In genomic region chr3:48556796-48557626, GRCh38 we compare ENCODE assay signal across 1 cellular context.
A peak's percentile ranks its signal among the peaks of the same experiment; 100 is the strongest.
TF ChIP-seq lines count a peak whose summit lies in the region.

Gene PFKFB4 (minus strand): TSS chr3:48556803. CDS start chr3:48556777, 26 bp downstream.

TF ChIP-seq in H1, 55 proteins besides CTCF, POLR2A, EP300 and RAD21:
- TF ChIP-seq CREB1 (IDR thresholded peaks at IDR 0.05) (peak; percentile 39; the same call in 1 of the 2 replicates), MAFK (IDR thresholded peaks at IDR 0.05; ENCODE audit: low read depth, low read length) (no peak), SUZ12 (IDR thresholded peaks at IDR 0.05; ENCODE audit: low read length) (no peak), GABPA (IDR thresholded peaks at IDR 0.05; ENCODE audit: borderline replicate concordance, insufficient read depth, low read length) (no peak), EZH2 (IDR thresholded peaks at IDR 0.05; ENCODE audit: low read depth, low read length, severe bottlenecking) (no peak), CHD1 (IDR thresholded peaks at IDR 0.05; ENCODE audit: low read depth, low read length) (no peak), MAX (IDR thresholded peaks at IDR 0.05) (no peak), CBX8 (IDR thresholded peaks at IDR 0.05; ENCODE audit: borderline replicate concordance, low read depth, low read length) (no peak), CHD7 (IDR thresholded peaks at IDR 0.05; ENCODE audit: insufficient replicate concordance, low read length) (no peak), TCF12 (IDR thresholded peaks at IDR 0.05; ENCODE audit: low read depth, low read length) (no peak), KDM5A (IDR thresholded peaks at IDR 0.05; ENCODE audit: low read length) (no peak), E2F6 (IDR thresholded peaks at IDR 0.05) (0 out of 2 replicates have a peak, but pooled peaks have one; percentile 4), YY1 (IDR thresholded peaks at IDR 0.05; ENCODE audit: low read depth, low read length) (no peak; the same call in 1 of the 2 replicates), ATF2 (IDR thresholded peaks at IDR 0.05; ENCODE audit: low read length) (no peak), KDM4A (IDR thresholded peaks at IDR 0.05; ENCODE audit: low read depth, low read length, severe bottlenecking) (peak; percentile 51), NANOG (IDR thresholded peaks at IDR 0.05; ENCODE audit: insufficient read depth, low read depth, low read length, poor library complexity, severe bottlenecking) (no peak), SRF (IDR thresholded peaks at IDR 0.05; ENCODE audit: low read depth, low read length) (no peak), USF2 (IDR thresholded peaks at IDR 0.05; ENCODE audit: low read length) (no peak), CTBP2 (IDR thresholded peaks at IDR 0.05; ENCODE audit: borderline replicate concordance, insufficient read depth, insufficient read length, low read length) (no peak), BCL11A (IDR thresholded peaks at IDR 0.05; ENCODE audit: low read depth in 2 of 2, low read length in 2 of 2) (no peak), KDM1A (IDR thresholded peaks at IDR 0.05; ENCODE audit: borderline replicate concordance, low read length) (0 out of 2 replicates have a peak, but pooled peaks have one; percentile 11), SP2 (IDR thresholded peaks at IDR 0.05; ENCODE audit: low read length) (no peak), CHD2 (IDR thresholded peaks at IDR 0.05; ENCODE audit: low read length) (no peak), SP4 (IDR thresholded peaks at IDR 0.05; ENCODE audit: low read length) (no peak), BACH1 (IDR thresholded peaks at IDR 0.05; ENCODE audit: low read length) (peak; percentile 86), RFX5 (IDR thresholded peaks at IDR 0.05; ENCODE audit: borderline replicate concordance, low read depth, low read length) (no peak), ASH2L (IDR thresholded peaks at IDR 0.05; ENCODE audit: low read length) (no peak), POLR2AphosphoS5 (IDR thresholded peaks at IDR 0.05; ENCODE audit: low read depth, low read length) (peak; percentile 67), TAF1 (IDR thresholded peaks at IDR 0.05; ENCODE audit: low read depth, low read length) (peak; percentile 66), FOSL1 (IDR thresholded peaks at IDR 0.05; ENCODE audit: insufficient read depth, low read depth, low read length) (no peak), SAP30 (IDR thresholded peaks at IDR 0.05; ENCODE audit: insufficient read depth, insufficient replicate concordance, low read length) (no peak), RBBP5 (IDR thresholded peaks at IDR 0.05; ENCODE audit: borderline replicate concordance, low read depth, low read length) (0 out of 2 replicates have a peak, but pooled peaks have one; percentile 10), PHF8 (conservative IDR thresholded peaks at IDR 0.05; ENCODE audit: low read depth, low read length) (peak; percentile 56), HDAC6 (IDR thresholded peaks at IDR 0.05; ENCODE audit: low read depth, low read length) (no peak), TBP (IDR thresholded peaks at IDR 0.05; ENCODE audit: low read depth, low read length) (peak; percentile 61; the same call in 1 of the 2 replicates), HDAC2 (IDR thresholded peaks at IDR 0.05; ENCODE audit: borderline replicate concordance in 1 of 2, low read depth in 2 of 2, low read length in 2 of 2) (peak; percentile 80 to 92; a peak in 2 of 4 replicates), GTF2F1 (IDR thresholded peaks at IDR 0.05; ENCODE audit: borderline replicate concordance, low read depth, low read length) (no peak), POU5F1 (IDR thresholded peaks at IDR 0.05; ENCODE audit: low read depth, low read length) (no peak), EGR1 (IDR thresholded peaks at IDR 0.05; ENCODE audit: borderline replicate concordance, low read depth, low read length) (no peak), SIN3A (conservative IDR thresholded peaks at IDR 0.05 in 1 of 2, IDR thresholded peaks at IDR 0.05 in 1 of 2; ENCODE audit: low read depth in 1 of 2, low read length in 2 of 2) (peak; percentile 50 to 64; a peak in 1 of 4 replicates), ATF3 (IDR thresholded peaks at IDR 0.05; ENCODE audit: insufficient read depth, low read depth, low read length) (no peak), JUN (IDR thresholded peaks at IDR 0.05; ENCODE audit: low read depth, low read length) (no peak), NRF1 (IDR thresholded peaks at IDR 0.05; ENCODE audit: low read depth, low read length) (peak; percentile 95), ZNF274 (IDR thresholded peaks at IDR 0.05; ENCODE audit: borderline replicate concordance, extremely low read depth, low read length) (no peak), TEAD4 (IDR thresholded peaks at IDR 0.05; ENCODE audit: low read depth, low read length) (no peak), JUND (IDR thresholded peaks at IDR 0.05; ENCODE audit: low read length) (no peak)
